16 cellular contexts compared by ENCODE assay signal in genomic region chr19:32317045-32317444, GRCh38. TPM values are rescaled to one million over a fixed set of nuclear protein-coding genes. Genes with fewer than 3 reads are reported as not detected.
DNase-seq lines count a peak whose midpoint lies in the region; FAIRE-seq and TF ChIP-seq lines count a peak whose summit lies in the region.
"Had no signal": no experiment of that assay in that cellular context is flagged by ENCODE, and none has a peak within 500 bp of the region (broad histone marks: within the 10 kb centered on the region; RNA-seq: fewer than 3 reads in every experiment).

No MANE protein-coding gene starts in this region.

- no peak overlapping the region for H3K14ac ChIP-seq in H1 (ENCODE audit: insufficient read length)

- no peak for TF ChIP-seq RAD21 in H1 (IDR thresholded peaks at IDR 0.05 in 1 of 2, conservative IDR thresholded peaks at IDR 0.05 in 1 of 2; ENCODE audit: low read depth in 2 of 2, low read length in 2 of 2)

- H3K79me2 ChIP-seq in H1 (ENCODE audit: control insufficient read depth in 1 of 2, insufficient read depth in 2 of 2, low read length in 2 of 2) (no peaks in the 10 kb centered on the region), hepatocyte (no peaks in the 10 kb centered on the region)

- H2BK20ac ChIP-seq in H1 (ENCODE audit: low read length) = no peak overlapping the region

- H3K27me3 ChIP-seq in NT2/D1 (ENCODE audit: insufficient read depth, insufficient read length) (no peaks in the 10 kb centered on the region), H1 (replicated peaks in 1 of 4; ENCODE audit: control insufficient read depth in 3 of 4, extremely low read depth in 1 of 4, insufficient read depth in 3 of 4, low read length in 3 of 4) (no peaks in the 10 kb centered on the region), iPS-20b (ENCODE audit: insufficient read depth, low read length) (no peaks in the 10 kb centered on the region), hepatocyte (no peaks in the 10 kb centered on the region)
- H3K27me3 ChIP-seq: BE2C had no signal

- no peak overlapping the region for H2BK120ac ChIP-seq in H1 (replicated peaks; ENCODE audit: low read depth, low read length)

- H3K18ac ChIP-seq in H1 (ENCODE audit: extremely low read depth, low read length) = no peak overlapping the region

- H3K4me3 ChIP-seq in NT2/D1 (ENCODE audit: insufficient read length, low read depth) = no peak overlapping the region
- no peak overlapping the region for H3K4me3 ChIP-seq in H1 (ENCODE audit: extremely low read depth in 1 of 4, insufficient read depth in 2 of 4, low read depth in 3 of 4, low read length in 4 of 4)
- no peak overlapping the region for H3K4me3 ChIP-seq in iPS-20b (ENCODE audit: low read length)
- H3K4me3 ChIP-seq in hepatocyte = no peak overlapping the region

- H2BK12ac ChIP-seq in H1 (ENCODE audit: low read depth, low read length) = no peak overlapping the region

- H3K27ac ChIP-seq in H1 (ENCODE audit: low read depth, low read length) = no peak overlapping the region
- H3K27ac ChIP-seq in iPS-20b (ENCODE audit: low read length) = no peak overlapping the region
- no peak overlapping the region for H3K27ac ChIP-seq in hepatocyte
- H3K27ac ChIP-seq: C4-2B had no signal

- 0 out of 4 replicates have a peak overlapping the region, but pooled peaks of 1 of the 2 experiments have one; percentile 9 for H3K4me2 ChIP-seq in H1 (ENCODE audit: insufficient read depth in 1 of 2, low read depth in 2 of 2, low read length in 2 of 2)
- no peak overlapping the region for H3K4me2 ChIP-seq in hepatocyte

- no peaks in the 10 kb centered on the region for H4K20me1 ChIP-seq in H1 (replicated peaks in 1 of 2; ENCODE audit: control insufficient read depth in 1 of 2, insufficient read depth in 2 of 2, low read length in 2 of 2)
- no peaks in the 10 kb centered on the region for H4K20me1 ChIP-seq in hepatocyte (ENCODE audit: insufficient read depth, poor library complexity, severe bottlenecking)

- CTCF ChIA-PET in H1 (lab: Charles Lee; ENCODE audit: partially characterized antibody) = interaction anchor here (1.1 kb wide), 1 partner anchor 1647 kb away, joined by 3 read pairs; no protein-coding TSS in a partner anchor

- no peak for TF ChIP-seq CTCF in H1 (IDR thresholded peaks at IDR 0.05; ENCODE audit: control extremely low read depth in 1 of 3, insufficient read depth in 1 of 3, low read depth in 1 of 3, low read length in 3 of 3)
- TF ChIP-seq CTCF in hepatocyte (IDR thresholded peaks at IDR 0.05; ENCODE audit: poor library complexity) = no peak

- POLR2A ChIA-PET in H1 (lab: Charles Lee; ENCODE audit: partially characterized antibody) = interaction anchor here (1.3 to 3.0 kb wide), 2 partner anchors 11 to 28 kb away, joined by 3 to 9 read pairs; partner anchors contain the start of gene ZNF507

- H2AFZ ChIP-seq in H1 (ENCODE audit: low read length) (peak overlapping the region; percentile 89; the same call in 1 of the 2 replicates), hepatocyte (no peak overlapping the region)

- no peak overlapping the region for H3K56ac ChIP-seq in H1 (replicated peaks; ENCODE audit: insufficient read length, low read depth, low read length)

- H3K23me2 ChIP-seq in H1 (ENCODE audit: low read depth, low read length) = no peaks in the 10 kb centered on the region

- no peak overlapping the region for H4K8ac ChIP-seq in H1 (ENCODE audit: extremely low read depth, insufficient read depth, low read length)

- H3K36me3 ChIP-seq in NT2/D1 (ENCODE audit: insufficient read depth, insufficient read length, low read length) (no peaks in the 10 kb centered on the region), H1 (ENCODE audit: control insufficient read depth in 2 of 4, insufficient read depth in 4 of 4, low read length in 3 of 4) (no peaks in the 10 kb centered on the region), iPS-20b (ENCODE audit: insufficient read depth, low read depth, low read length) (no peaks in the 10 kb centered on the region), hepatocyte (replicated peaks; ENCODE audit: insufficient read depth, low read depth) (no peaks in the 10 kb centered on the region)
- H3K36me3 ChIP-seq: BE2C had no signal

- H3K4me1 ChIP-seq in NT2/D1 (ENCODE audit: insufficient read depth, insufficient read length) = no peaks in the 10 kb centered on the region
- H3K4me1 ChIP-seq in H1 (replicated peaks in 1 of 4; ENCODE audit: control insufficient read depth in 3 of 4, insufficient read depth in 4 of 4, low read length in 3 of 4) = peaks cover 0 to 3% (median 0%) of the 10 kb centered on the region in 4 experiments; a peak in 1 of 7 replicates
- peaks cover 6% of the 10 kb centered on the region; the same call in 1 of the 2 replicates for H3K4me1 ChIP-seq in iPS-20b (ENCODE audit: insufficient read depth, low read length)
- H3K4me1 ChIP-seq in hepatocyte (ENCODE audit: insufficient read depth) = no peaks in the 10 kb centered on the region
- H3K4me1 ChIP-seq: BE2C had no signal

- H3K9me2 ChIP-seq in hepatocyte (replicated peaks; ENCODE audit: insufficient read depth) = no peaks in the 10 kb centered on the region

- H4K5ac ChIP-seq in H1 (ENCODE audit: insufficient read length, low read depth, low read length) = no peak overlapping the region

- 0 out of 2 replicates have a peak overlapping the region, but pooled peaks have one; percentile 47 for H2BK15ac ChIP-seq in H1 (ENCODE audit: low read length)

- FAIRE-seq in H1 (lab: Jason Lieb, UNC) = no peak
- FAIRE-seq: A204.1, GM12891, GM19239 had no signal

- 63% methylated on average over 4 of the region's 4 CpGs; no CpG with 5 or more reads in 1 of the 2 experiments for WGBS in H1 (ENCODE audit: extremely low coverage in 1 of 2, insufficient coverage in 1 of 2, insufficient read length in 1 of 2, insufficient replicate concordance in 2 of 2, low coverage in 1 of 2, low lambda C conversion rate in 2 of 2, missing lambda C conversion rate in 1 of 2), 2 experiments
- WGBS in hepatocyte (ENCODE audit: low lambda C conversion rate, missing lambda C conversion rate) = 55% methylated on average over 4 of the region's 4 CpGs

- DNase-seq in NT2/D1 (ENCODE audit: low read depth, low spot score) (peak; percentile 9), H1 (ENCODE audit: low read depth in 1 of 2, low spot score in 2 of 2) (no peak), ureter (ENCODE audit: low spot score) (peak; percentile 17), NCI-H187 (lab: John Stamatoyannopoulos, UW) (no peak), GM19238 (ENCODE audit: insufficient read length, low spot score) (no peak), hepatocyte (ENCODE audit: low spot score) (no peak)
- DNase-seq: BE2C; CD4-positive, alpha-beta memory T cell; DMS79; HCEC 1CT; HFFc6 had no signal

- no peak overlapping the region for H3K4ac ChIP-seq in H1 (replicated peaks; ENCODE audit: insufficient read length, low read depth, low read length)

- no peak for TF ChIP-seq EP300 in H1 (IDR thresholded peaks at IDR 0.05; ENCODE audit: borderline replicate concordance in 1 of 2, low read depth in 2 of 2, low read length in 2 of 2)

- H3K23ac ChIP-seq in H1 (ENCODE audit: insufficient read length) = no peak overlapping the region

- no peaks in the 10 kb centered on the region for H3K9me3 ChIP-seq in NT2/D1 (ENCODE audit: insufficient read depth, low read length)
- H3K9me3 ChIP-seq in H1 (ENCODE audit: insufficient read depth in 2 of 2, low read depth in 1 of 2, low read length in 1 of 2) = no peaks in the 10 kb centered on the region
- no peaks in the 10 kb centered on the region for H3K9me3 ChIP-seq in iPS-20b (ENCODE audit: insufficient read depth, low read depth, low read length)
- no peaks in the 10 kb centered on the region for H3K9me3 ChIP-seq in hepatocyte (ENCODE audit: low read depth)
- H3K9me3 ChIP-seq: BE2C had no signal

- no peak overlapping the region for H3K9ac ChIP-seq in NT2/D1 (ENCODE audit: insufficient read length, low read depth)
- H3K9ac ChIP-seq in H1 (replicated peaks in 1 of 4; ENCODE audit: extremely low read depth in 1 of 4, low read depth in 3 of 4, low read length in 3 of 4) = no peak overlapping the region
- peak overlapping the region; percentile 33; the same call in 1 of the 2 replicates for H3K9ac ChIP-seq in iPS-20b (ENCODE audit: low read depth, low read length)

- no peak overlapping the region for H2BK5ac ChIP-seq in H1 (ENCODE audit: low read depth, low read length)

- H3K79me1 ChIP-seq in H1 (ENCODE audit: low read depth, low read length) = no peaks in the 10 kb centered on the region

- no peak overlapping the region for H2AK5ac ChIP-seq in H1 (ENCODE audit: low read depth, low read length)

- TF ChIP-seq POLR2A in H1 (IDR thresholded peaks at IDR 0.05; ENCODE audit: control extremely low read depth in 1 of 2, low read depth in 2 of 2, low read length in 2 of 2) = no peak

- no peak overlapping the region for H4K91ac ChIP-seq in H1 (replicated peaks; ENCODE audit: insufficient read length, low read length)

TF ChIP-seq in H1, 55 proteins besides CTCF, POLR2A, EP300 and RAD21:
- TF ChIP-seq JUND (IDR thresholded peaks at IDR 0.05; ENCODE audit: low read length) (no peak), KDM4A (IDR thresholded peaks at IDR 0.05; ENCODE audit: low read depth, low read length, severe bottlenecking) (no peak), MAFK (IDR thresholded peaks at IDR 0.05; ENCODE audit: low read depth, low read length) (no peak), CBX8 (IDR thresholded peaks at IDR 0.05; ENCODE audit: borderline replicate concordance, low read depth, low read length) (no peak), CEBPB (IDR thresholded peaks at IDR 0.05; ENCODE audit: low read depth, low read length) (no peak), RBBP5 (IDR thresholded peaks at IDR 0.05; ENCODE audit: borderline replicate concordance, low read depth, low read length) (no peak), SIRT6 (IDR thresholded peaks at IDR 0.05; ENCODE audit: low read length) (no peak), SIX5 (IDR thresholded peaks at IDR 0.05; ENCODE audit: low read depth, low read length) (no peak), SP1 (IDR thresholded peaks at IDR 0.05; ENCODE audit: low read depth, low read length) (no peak), RFX5 (IDR thresholded peaks at IDR 0.05; ENCODE audit: borderline replicate concordance, low read depth, low read length) (no peak)

RNA-seq across cellular contexts. Expression of gene ZNF507, which starts 28.4 kb away (rescaled TPM):
- 28.8 TPM in 2 replicates for total RNA-seq in H1 (2021; fragmentation: NEBNext Ultra II Directional; extraction: Animal tissue kit (Norgen Biotek cat#: 25700))
- polyA plus RNA-seq in H1 (2011; rRNA removed) = 6.7 and 8.6 TPM in 2 replicates
- 13.4 TPM for polyA plus RNA-seq in H1 (2011; cell fraction: cytosol; rRNA removed)
- 9.0 TPM for polyA plus RNA-seq in H1 (2011; cell fraction: nucleus; rRNA removed)
- 11.6 to 19.7 TPM (median 14.5 TPM) in 4 replicates for polyA plus RNA-seq in H1 (2012, experiment 1 of 2)
- polyA plus RNA-seq in H1 (2012, experiment 2 of 2) = 0.45 TPM
- 11.8 TPM for polyA plus RNA-seq in H1 (2013, experiment 1 of 2)
- polyA plus RNA-seq in H1 (2013, experiment 2 of 2) = 11.6 TPM
- 33.6 and 53.0 TPM in 2 replicates for polyA minus RNA-seq in H1 (2011; rRNA and poly(A)+ RNA removed)
- 15.1 TPM for polyA minus RNA-seq in H1 (2011; cell fraction: cytosol; rRNA and poly(A)+ RNA removed)
- polyA minus RNA-seq in H1 (2011; cell fraction: nucleus; rRNA and poly(A)+ RNA removed) = 37.4 TPM
- 37.5 TPM for total RNA-seq in ureter
- 11.8 and 14.8 TPM in 2 replicates for total RNA-seq in hepatocyte
- polyA plus RNA-seq in hepatocyte = 3.8 and 4.7 TPM in 2 replicates

Comparison
In these comparisons a context has a peak if more than half of its experiments do, and no peak if none do; other contexts are left out.
1. DNase-seq: peak in NT2/D1 (single experiment) and ureter (single experiment); none in H1 (0 of 2), NCI-H187 (0 of 2), GM19238 (single experiment) and hepatocyte (single experiment).